Comparison of ENCODE assay signal across 8 cellular contexts in the genomic region with DNA sequence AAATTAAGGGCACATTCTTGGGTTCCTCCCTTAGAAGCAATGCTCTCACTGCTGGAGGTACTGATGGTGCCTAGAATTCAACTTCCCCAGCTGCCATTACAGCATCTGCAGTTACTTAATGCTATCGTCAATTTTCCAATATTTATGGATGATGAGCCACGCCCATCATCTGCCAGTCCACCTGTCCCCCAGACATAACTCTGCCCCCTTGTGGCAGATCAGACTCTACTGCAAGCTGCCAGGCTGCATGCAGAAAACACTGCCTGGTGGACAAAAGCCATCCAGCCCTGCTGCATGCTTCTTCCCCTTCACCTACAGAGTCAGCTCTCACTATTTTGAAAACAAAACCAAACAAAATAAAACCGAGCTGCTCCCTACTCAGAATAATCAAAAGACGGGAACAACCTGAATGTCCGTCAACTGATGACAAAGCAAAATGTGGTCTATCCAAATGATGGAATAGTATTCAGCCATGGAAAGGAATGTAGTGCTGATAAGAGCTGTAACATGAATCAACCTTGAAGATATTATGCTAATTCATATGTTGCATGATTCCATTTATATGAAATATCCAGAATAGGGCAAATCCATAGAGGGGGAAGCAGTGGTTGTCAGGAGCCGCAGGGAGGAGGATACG.
DNase-seq lines count a peak whose midpoint lies in the region; ATAC-seq and TF ChIP-seq lines count a peak whose summit lies in the region.

No MANE protein-coding gene starts in this region.

- H3K4me3 Mint-ChIP-seq in neural progenitor cell, result peak overlapping the region; percentile 21

- no peaks in the 10 kb centered on the region for H3K9me3 ChIP-seq in Panc1 (ENCODE audit: control insufficient read depth, insufficient read depth, low read depth, low read length)
- H3K9me3 ChIP-seq in neural progenitor cell (ENCODE audit: low read depth), result no peaks in the 10 kb centered on the region

- H3K79me2 ChIP-seq in neural progenitor cell (ENCODE audit: low read depth), result no peaks in the 10 kb centered on the region

- in situ Hi-C loops in Panc1 (cut with HindIII; ENCODE audit: low pct_unique_long_range_greater_than_20kb, low sequenced_read_pairs), result no loop called here

- no peaks in the 10 kb centered on the region for H3K27me3 Mint-ChIP-seq in neural progenitor cell (ENCODE audit: insufficient read depth, low read depth)

- H3K27ac ChIP-seq in Panc1 (ENCODE audit: low read length), result no peak overlapping the region
- no peak overlapping the region for H3K27ac ChIP-seq in neural progenitor cell

- H3K36me3 ChIP-seq in Panc1 (ENCODE audit: control insufficient read depth, insufficient read depth, low read length), result no peaks in the 10 kb centered on the region
- H3K36me3 ChIP-seq in neural progenitor cell, result no peaks in the 10 kb centered on the region

- 0 out of 2 replicates have a peak, but pooled peaks cover 3% of the 10 kb centered on the region for H3K27me3 ChIP-seq in Panc1 (ENCODE audit: control insufficient read depth, insufficient read depth, low read length)
- H3K27me3 ChIP-seq in neural progenitor cell, result no peaks in the 10 kb centered on the region

- no peaks in the 10 kb centered on the region for H3K4me1 ChIP-seq in Panc1 (ENCODE audit: control insufficient read depth, insufficient read depth, low read length)
- no peaks in the 10 kb centered on the region for H3K4me1 ChIP-seq in neural progenitor cell

- peak; percentile 74 for ATAC-seq in GM21360 (IDR thresholded peaks at IDR 0.05; ENCODE audit: unreplicated experiment)
- ATAC-seq in HG03558 (IDR thresholded peaks at IDR 0.05; ENCODE audit: extremely low read depth, unreplicated experiment), result peak; percentile 75
- ATAC-seq in Panc1, result peak; percentile 87

- POLR2A ChIA-PET in Panc1 (lab: Charles Lee), result no interaction called here

- DNase-seq in DMS153 (lab: John Stamatoyannopoulos, UW), result peak; percentile 19
- no peak for DNase-seq in DMS153 treated with DMSO at 0.1 percent for 48 hours (lab: John Stamatoyannopoulos, UW; ENCODE audit: unreplicated experiment)
- peak; percentile 53 for DNase-seq in Panc1 (ENCODE audit: low read depth, low spot score)
- peak; percentile 3 for DNase-seq in central memory CD4-positive, alpha-beta T cell
- peak; percentile 68 for DNase-seq in neural progenitor cell (ENCODE audit: low spot score)
- no peak for DNase-seq in inferior parietal cortex (ENCODE audit: extremely low spot score)

- H3K4me2 ChIP-seq in neural progenitor cell, result no peak overlapping the region

- H3F3A ChIP-seq in neural progenitor cell (ENCODE audit: low read depth), result no peaks in the 10 kb centered on the region

- no peak overlapping the region for H2AFZ ChIP-seq in neural progenitor cell (replicated peaks)

- no TSS peak for BruUV-seq in Panc1 (replicated peaks; lab: Mats Ljungman, UMichigan)

- no peaks in the 10 kb centered on the region for H3K9me3 Mint-ChIP-seq in neural progenitor cell

- no peaks in the 10 kb centered on the region for H3K4me1 Mint-ChIP-seq in neural progenitor cell

- no peak overlapping the region for H3K9ac ChIP-seq in neural progenitor cell

- H4K20me1 ChIP-seq in neural progenitor cell (ENCODE audit: low read depth), result no peaks in the 10 kb centered on the region

- CTCF ChIA-PET in Panc1 (lab: Charles Lee), result interaction anchor here (0.7 kb wide), 2 partner anchors 15 to 77 kb away, joined by 4 to 5 read pairs; no protein-coding TSS in a partner anchor

- intact Hi-C loops in Panc1 (cut with micrococcal nuclease; ENCODE audit: unreplicated experiment), result no loop called here

- H3K36me3 Mint-ChIP-seq in neural progenitor cell, result no peaks in the 10 kb centered on the region

- H3K27ac Mint-ChIP-seq in neural progenitor cell, result no peak overlapping the region

- H3K4me3 ChIP-seq in Panc1 (ENCODE audit: low read depth in 2 of 2, low read length in 2 of 2) (0 out of 4 replicates have a peak overlapping the region, but pooled peaks of 1 of the 2 experiments have one; percentile 12), neural progenitor cell (no peak overlapping the region)

- TF ChIP-seq CTCF in Panc1 (IDR thresholded peaks at IDR 0.05) (peak; percentile 88), neural progenitor cell (IDR thresholded peaks at IDR 0.05) (peak; percentile 72)

Comparison
In these comparisons a context has a peak if more than half of its experiments do, and no peak if none do; other contexts are left out.
1. DNase-seq: peak in DMS153 (single experiment), Panc1 (single experiment), central memory CD4-positive, alpha-beta T cell (single experiment) and neural progenitor cell (single experiment); none in DMS153 treated with DMSO at 0.1 percent for 48 hours (single experiment) and inferior parietal cortex (single experiment).
2. Peak in every context shown above with its lines, with median percentiles within 50 percentile points of each other: ATAC-seq.